In the genomic region with DNA sequence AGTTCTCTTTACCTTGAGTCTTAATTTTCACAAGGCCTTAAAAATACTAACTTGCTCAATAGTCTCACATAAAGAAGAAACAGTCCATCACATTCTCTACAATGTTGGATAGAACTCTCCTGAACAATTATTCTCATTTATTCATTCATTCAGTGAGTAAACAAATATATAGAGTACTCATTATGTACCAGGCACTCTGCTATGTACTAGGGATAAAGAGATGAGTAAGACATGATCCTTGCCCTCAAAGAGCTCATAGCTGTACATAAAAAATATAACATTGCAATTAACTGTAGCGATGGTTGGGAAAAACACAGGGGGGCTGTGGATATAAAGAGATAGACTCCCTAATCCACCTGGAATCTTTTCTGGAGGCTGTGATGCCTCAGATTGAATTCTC, we compare ENCODE assay signal across 24 cellular contexts.
"Had no signal": no experiment of that assay in that cellular context is flagged by ENCODE, and none has a peak within 500 bp of the region (broad histone marks: within the 10 kb centered on the region; RNA-seq: fewer than 3 reads in every experiment).

No MANE protein-coding gene starts in this region.

- DNase-seq: colonic mucosa; cortex of kidney; dermis blood vessel endothelial cell; dorsolateral prefrontal cortex; effector CD4-positive, alpha-beta T cell; effector CD8-positive, alpha-beta T cell; effector memory CD8-positive, alpha-beta T cell; endodermal cell; erythroblast; esophagus squamous epithelium; foreskin fibroblast; foreskin keratinocyte; foreskin melanocyte; gastrocnemius medialis; glutamatergic neuron; head of caudate nucleus; heart left ventricle; heart right ventricle had no signal

- ATAC-seq: effector memory CD8-positive, alpha-beta T cell; esophagus mucosa; foreskin keratinocyte; gastrocnemius medialis; gastroesophageal sphincter; heart left ventricle; heart right ventricle had no signal

- H3K27me3 ChIP-seq: colonic mucosa, dorsolateral prefrontal cortex, esophagus muscularis mucosa, esophagus squamous epithelium, foreskin keratinocyte, gastrocnemius medialis, gastroesophageal sphincter, heart left ventricle, heart right ventricle, hepatocyte had no signal

- H3K4me2 ChIP-seq: hepatocyte had no signal

- H2AFZ ChIP-seq: hepatocyte had no signal

- H3K4me3 ChIP-seq: colonic mucosa, coronary artery, dorsolateral prefrontal cortex, esophagus muscularis mucosa, esophagus squamous epithelium, gastrocnemius medialis, gastroesophageal sphincter, heart left ventricle, heart right ventricle, hepatocyte had no signal

- H3K36me3 ChIP-seq: colonic mucosa, esophagus muscularis mucosa, esophagus squamous epithelium, gastrocnemius medialis, gastroesophageal sphincter, heart left ventricle, heart right ventricle had no signal

- H3K9me3 ChIP-seq: colonic mucosa, esophagus muscularis mucosa, esophagus squamous epithelium, gastrocnemius medialis, gastroesophageal sphincter, heart left ventricle, heart right ventricle had no signal

- H3K4me1 ChIP-seq: colonic mucosa, esophagus muscularis mucosa, esophagus squamous epithelium, foreskin keratinocyte, gastrocnemius medialis, gastroesophageal sphincter, heart left ventricle, heart right ventricle had no signal

- H3K27ac ChIP-seq: colonic mucosa, coronary artery, dorsolateral prefrontal cortex, epithelial cell of prostate, esophagus muscularis mucosa, esophagus squamous epithelium, foreskin keratinocyte, gastrocnemius medialis, gastroesophageal sphincter, heart left ventricle, heart right ventricle, hepatocyte had no signal

- H3K79me2 ChIP-seq: hepatocyte had no signal
